14 cellular contexts compared by ENCODE assay signal in genomic region chr9:71748280-71748743, GRCh38. TPM values are rescaled to one million over a fixed set of nuclear protein-coding genes. Genes with fewer than 3 reads are reported as not detected.
A peak's percentile ranks its signal among the peaks of the same experiment; 100 is the strongest.
DNase-seq lines count a peak whose midpoint lies in the region; ATAC-seq and TF ChIP-seq lines count a peak whose summit lies in the region.
"Had no signal": no experiment of that assay in that cellular context is flagged by ENCODE, and none has a peak within 500 bp of the region (broad histone marks: within the 10 kb centered on the region; RNA-seq: fewer than 3 reads in every experiment).

No MANE protein-coding gene starts in this region.

- H3K27me3 Mint-ChIP-seq in CD14-positive monocyte (ENCODE audit: low read depth in 3 of 3) = peaks cover 0 to 3% (median 0%) of the 10 kb centered on the region in 3 donors
- H3K27me3 Mint-ChIP-seq in natural killer cell treated with Interleukin-12 subunit alpha and Interleukin-12 subunit beta and Interleukin-15 and Interleukin-18, amount 100 ng/mL, for 72 hours = no peaks in the 10 kb centered on the region
- H3K27me3 Mint-ChIP-seq: activated CD8-positive, alpha-beta memory T cell treated with anti-CD3 and anti-CD28 coated beads, Interleukin-2, amount 10 ng/mL, durations not matched to agents 7 days and 5 days had no signal

- intact Hi-C loops in CD14-positive monocyte (cut with micrococcal nuclease) = loop anchor here in 1 of 2 donors (10.0 kb wide), 1 partner anchor 64 kb away; no protein-coding TSS in a partner anchor

- H3K36me3 Mint-ChIP-seq in CD14-positive monocyte = peaks cover 23 to 28% of the 10 kb centered on the region in 2 donors
- H3K36me3 Mint-ChIP-seq in natural killer cell treated with Interleukin-12 subunit alpha and Interleukin-12 subunit beta and Interleukin-15 and Interleukin-18, amount 100 ng/mL, for 72 hours = peaks cover 16% of the 10 kb centered on the region

- TF ChIP-seq CTCF in CD14-positive monocyte (IDR thresholded peaks at IDR 0.05) (no peak), cardiac fibroblast (IDR thresholded peaks at IDR 0.05; ENCODE audit: low read depth, low read length) (no peak)

- peaks cover 0 to 3% (median 0%) of the 10 kb centered on the region in 7 donors for H3K9me3 Mint-ChIP-seq in CD14-positive monocyte
- H3K9me3 Mint-ChIP-seq in natural killer cell treated with Interleukin-12 subunit alpha and Interleukin-12 subunit beta and Interleukin-15 and Interleukin-18, amount 100 ng/mL, for 72 hours = no peaks in the 10 kb centered on the region

- peak overlapping the region in 1 of 2 donors; percentile 54 for H3K4me3 Mint-ChIP-seq in CD14-positive monocyte
- H3K4me3 Mint-ChIP-seq in natural killer cell treated with Interleukin-12 subunit alpha and Interleukin-12 subunit beta and Interleukin-15 and Interleukin-18, amount 100 ng/mL, for 72 hours = peak overlapping the region; percentile 50
- H3K4me3 Mint-ChIP-seq: activated CD8-positive, alpha-beta memory T cell treated with anti-CD3 and anti-CD28 coated beads, Interleukin-2, amount 10 ng/mL, durations not matched to agents 7 days and 5 days had no signal

- H3K4me1 Mint-ChIP-seq in CD14-positive monocyte = peaks cover 70% of the 10 kb centered on the region
- H3K4me1 Mint-ChIP-seq in natural killer cell treated with Interleukin-12 subunit alpha and Interleukin-12 subunit beta and Interleukin-15 and Interleukin-18, amount 100 ng/mL, for 72 hours (ENCODE audit: low read depth in 2 of 2) = peaks cover 37 to 46% of the 10 kb centered on the region in 2 donors

- no peak overlapping the region for H3K4me3 ChIP-seq in cardiac fibroblast (replicated peaks in 1 of 2; ENCODE audit: low read depth in 2 of 2, low read length in 2 of 2)
- H3K4me3 ChIP-seq: psoas muscle, SK-N-MC had no signal

- ATAC-seq in natural killer cell treated with Interleukin-12 subunit alpha and Interleukin-12 subunit beta and Interleukin-15 and Interleukin-18, amount 100 ng/mL, for 72 hours = peak; percentile 57 to 63
- ATAC-seq in GM18867 (IDR thresholded peaks at IDR 0.05; ENCODE audit: unreplicated experiment) = no peak
- ATAC-seq: activated CD8-positive, alpha-beta memory T cell treated with anti-CD3 and anti-CD28 coated beads, Interleukin-2, amount 10 ng/mL, durations not matched to agents 7 days and 5 days had no signal

- peak overlapping the region; percentile 82 to 94 (median 91) for H3K27ac Mint-ChIP-seq in CD14-positive monocyte
- peak overlapping the region; percentile 61 to 64 for H3K27ac Mint-ChIP-seq in natural killer cell treated with Interleukin-12 subunit alpha and Interleukin-12 subunit beta and Interleukin-15 and Interleukin-18, amount 100 ng/mL, for 72 hours
- H3K27ac Mint-ChIP-seq: activated CD8-positive, alpha-beta memory T cell treated with anti-CD3 and anti-CD28 coated beads, Interleukin-2, amount 10 ng/mL, durations not matched to agents 7 days and 5 days had no signal

- DNase-seq in CD14-positive monocyte (ENCODE audit: low spot score) (no peak), HT1080 (ENCODE audit: low read depth) (peak; percentile 78), cardiac fibroblast (ENCODE audit: low read depth in 2 of 2) (peak; percentile 77 to 90), NCI-H1048 (lab: John Stamatoyannopoulos, UW) (no peak)
- no peak for DNase-seq in natural killer cell treated with Interleukin-12 subunit alpha and Interleukin-12 subunit beta and Interleukin-15 and Interleukin-18, amount 100 ng/mL, for 72 hours (ENCODE audit: low spot score)
- DNase-seq in stimulated activated CD4-positive, alpha-beta T cell treated with anti-CD3 and anti-CD28 coated beads, Interleukin-1b, Interleukin-23, amount 100 ng/mL, for 48 hours = no peak
- no peak for DNase-seq in central memory CD4-positive, alpha-beta T cell
- DNase-seq: activated CD8-positive, alpha-beta memory T cell treated with anti-CD3 and anti-CD28 coated beads, Interleukin-2, amount 10 ng/mL, durations not matched to agents 7 days and 5 days; cortex of kidney; GDM1; NCI-H2171 treated with DMSO at 0.1 percent for 48 hours; psoas muscle had no signal

RNA-seq across cellular contexts. Expression of gene CEMIP2, which starts 20.0 kb away (rescaled TPM):
- 10 to 100 TPM; 11.6 to 21.4 TPM for polyA plus RNA-seq in CD14-positive monocyte
- 14.6 and 15.2 TPM in 2 replicates for total RNA-seq in HT1080 (2014; rRNA removed; shearing (Covaris generic))
- 18.3 and 21.9 TPM in 2 replicates for polyA plus RNA-seq in HT1080 (2015; cell fraction: cytosol; rRNA removed)
- 44.3 and 46.6 TPM in 2 replicates for polyA plus RNA-seq in HT1080 (2015; cell fraction: nucleus; rRNA removed)
- total RNA-seq in natural killer cell treated with Interleukin-12 subunit alpha and Interleukin-12 subunit beta and Interleukin-15 and Interleukin-18, amount 100 ng/mL, for 72 hours = 10 to 100 TPM; 39.8 to 63.7 TPM

Comparison
In these comparisons a context has a peak if more than half of its experiments do, and no peak if none do; other contexts are left out.
1. DNase-seq: peak in HT1080 (single experiment) and cardiac fibroblast (2 of 2); none in CD14-positive monocyte (single experiment), natural killer cell treated with Interleukin-12 subunit alpha and Interleukin-12 subunit beta and Interleukin-15 and Interleukin-18, amount 100 ng/mL, for 72 hours (single experiment), stimulated activated CD4-positive, alpha-beta T cell treated with anti-CD3 and anti-CD28 coated beads, Interleukin-1b, Interleukin-23, amount 100 ng/mL, for 48 hours (single experiment), central memory CD4-positive, alpha-beta T cell (single experiment) and NCI-H1048 (single experiment).